1 cellular context compared by ENCODE assay signal in the genomic region with DNA sequence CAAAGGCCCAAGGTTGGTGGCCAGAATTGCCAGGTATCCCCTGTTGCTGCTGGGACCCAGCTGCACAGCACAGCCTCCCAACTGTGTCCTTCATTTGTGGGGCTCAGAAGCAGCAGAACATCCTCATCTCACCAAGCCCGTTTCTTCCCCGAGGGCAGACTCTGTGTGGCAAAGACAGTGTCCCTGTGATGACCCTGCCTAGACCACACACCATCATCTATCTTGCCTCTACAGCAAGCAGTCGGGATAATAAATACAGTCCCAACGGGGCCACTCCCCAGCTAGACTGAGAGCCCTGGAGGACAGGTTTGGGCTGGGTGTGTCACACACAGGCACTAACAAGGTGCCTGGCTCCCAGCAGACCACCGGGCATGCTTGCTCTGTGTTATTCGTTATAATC.
TF ChIP-seq lines count a peak whose summit lies in the region.

No MANE protein-coding gene starts in this region.

TF ChIP-seq in HepG2, 621 proteins besides CTCF, POLR2A, EP300 and RAD21 (continued from another document):
- TF ChIP-seq DBP (CRISPR knock-in tag; IDR thresholded peaks at IDR 0.05; ENCODE audit: not compliant biosample characterization) (no peak), RELA (CRISPR knock-in tag; IDR thresholded peaks at IDR 0.05) (no peak), HCFC1 (IDR thresholded peaks at IDR 0.05; ENCODE audit: low read depth, low read length) (no peak), ZSCAN22 (CRISPR knock-in tag; IDR thresholded peaks at IDR 0.05) (no peak), RBAK (CRISPR knock-in tag; IDR thresholded peaks at IDR 0.05) (no peak), STAT5B (CRISPR knock-in tag; IDR thresholded peaks at IDR 0.05) (no peak), HOXA9 (CRISPR knock-in tag; IDR thresholded peaks at IDR 0.05; ENCODE audit: borderline replicate concordance) (no peak), ZNF3 (CRISPR knock-in tag; IDR thresholded peaks at IDR 0.05) (no peak), EZH2 (conservative IDR thresholded peaks at IDR 0.05; ENCODE audit: low read depth, low read length) (no peak), NFKB2 (CRISPR knock-in tag; IDR thresholded peaks at IDR 0.05; ENCODE audit: borderline replicate concordance) (no peak), SETDB1 (CRISPR knock-in tag; IDR thresholded peaks at IDR 0.05; ENCODE audit: borderline replicate concordance) (no peak), SRSF4 (IDR thresholded peaks at IDR 0.05; ENCODE audit: low read depth, low read length, poor library complexity, severe bottlenecking) (no peak), CEBPZ (IDR thresholded peaks at IDR 0.05; ENCODE audit: low read length) (no peak), ZEB1 (IDR thresholded peaks at IDR 0.05; ENCODE audit: insufficient replicate concordance, low read depth) (no peak)
